Comparison of ENCODE assay signal across 11 cellular contexts in genomic region chr18:28584726-28585125, GRCh38.
A peak's percentile ranks its signal among the peaks of the same experiment; 100 is the strongest.
DNase-seq lines count a peak whose midpoint lies in the region; ATAC-seq and TF ChIP-seq lines count a peak whose summit lies in the region.
"Had no signal": no experiment of that assay in that cellular context is flagged by ENCODE, and none has a peak within 500 bp of the region (broad histone marks: within the 10 kb centered on the region; RNA-seq: fewer than 3 reads in every experiment).

No MANE protein-coding gene starts in this region.

- H3K4me2 ChIP-seq in mammary epithelial cell (ENCODE audit: insufficient read depth, low read depth, low read length), result no peak overlapping the region
- H3K4me2 ChIP-seq: PC-9 had no signal

- WGBS in mammary epithelial cell (ENCODE audit: low coverage, missing lambda C conversion rate), result 31% methylated on average over 4 of the region's 5 CpGs

- BruUV-seq in mammary epithelial cell (replicated peaks; lab: Mats Ljungman, UMichigan), result no TSS peak

- peak; percentile 34 for DNase-seq in AG04449 (ENCODE audit: low read depth, low spot score)
- peak; percentile 20 for DNase-seq in HS-5 (ENCODE audit: low read depth)
- DNase-seq in mammary epithelial cell, result peak; percentile 60
- DNase-seq in kidney glomerular epithelial cell (lab: John Stamatoyannopoulos, UW), result peak; percentile 88
- DNase-seq in CD8-positive, alpha-beta memory T cell, result no peak
- DNase-seq in omental fat pad (ENCODE audit: low spot score), result no peak
- DNase-seq in CD4-positive, alpha-beta memory T cell, result no peak
- DNase-seq: WERI-Rb-1 had no signal

- TF ChIP-seq CTCF in AG04449 (IDR thresholded peaks at IDR 0.05; ENCODE audit: insufficient read depth, low read length, missing control alignments), result no peak
- no peak for TF ChIP-seq CTCF in mammary epithelial cell (conservative IDR thresholded peaks at IDR 0.05 in 1 of 2, IDR thresholded peaks at IDR 0.05 in 1 of 2; ENCODE audit: extremely low read depth in 1 of 2, insufficient read depth in 1 of 2, low read depth in 1 of 2, low read length in 2 of 2)
- TF ChIP-seq CTCF in omental fat pad (IDR thresholded peaks at IDR 0.05), result no peak

- no peak overlapping the region for H3K27ac ChIP-seq in mammary epithelial cell (ENCODE audit: insufficient read depth, low read depth, low read length)
- H3K27ac ChIP-seq in CD8-positive, alpha-beta memory T cell (ENCODE audit: low read depth, low read length), result no peak overlapping the region
- H3K27ac ChIP-seq in CD4-positive, alpha-beta memory T cell (ENCODE audit: low read depth, low read length), result no peak overlapping the region
- H3K27ac ChIP-seq: neutrophil, PC-9, WERI-Rb-1 had no signal

- ATAC-seq in HG03354 (IDR thresholded peaks at IDR 0.05; ENCODE audit: poor library complexity, severe bottlenecking, unreplicated experiment) (no peak), omental fat pad (ENCODE audit: low FRiP score) (no peak)

- H3K79me2 ChIP-seq in mammary epithelial cell (ENCODE audit: insufficient read depth, low read length), result no peaks in the 10 kb centered on the region

- H3K27me3 Mint-ChIP-seq in CD8-positive, alpha-beta memory T cell, result no peaks in the 10 kb centered on the region
- H3K27me3 Mint-ChIP-seq in CD4-positive, alpha-beta memory T cell, result no peaks in the 10 kb centered on the region

- in situ Hi-C loops in mammary epithelial cell (cut with MboI; ENCODE audit: low sequenced_read_pairs in 2 of 2), result no loop called here

- no peak overlapping the region for H3K4me3 ChIP-seq in AG04449 (ENCODE audit: low read depth, low read length)
- H3K4me3 ChIP-seq in mammary epithelial cell (replicated peaks in 1 of 3; ENCODE audit: insufficient read depth in 1 of 3, low read depth in 2 of 3, low read length in 3 of 3), result no peak overlapping the region
- no peak overlapping the region for H3K4me3 ChIP-seq in CD8-positive, alpha-beta memory T cell (ENCODE audit: low read length)
- no peak overlapping the region for H3K4me3 ChIP-seq in CD4-positive, alpha-beta memory T cell (ENCODE audit: low read length in 2 of 2)
- H3K4me3 ChIP-seq: PC-9 had no signal

- no peak overlapping the region for H3K9ac ChIP-seq in mammary epithelial cell (ENCODE audit: insufficient read depth, low read length)

- no peaks in the 10 kb centered on the region for H3K9me3 ChIP-seq in mammary epithelial cell (replicated peaks; ENCODE audit: insufficient read depth, low read length)
- no peaks in the 10 kb centered on the region for H3K9me3 ChIP-seq in CD8-positive, alpha-beta memory T cell (ENCODE audit: low read length)
- no peaks in the 10 kb centered on the region for H3K9me3 ChIP-seq in CD4-positive, alpha-beta memory T cell (ENCODE audit: control insufficient read depth in 1 of 2, low read length in 2 of 2)
- H3K9me3 ChIP-seq: neutrophil had no signal

- intact Hi-C loops in mammary epithelial cell (cut with micrococcal nuclease), result no loop called here
- intact Hi-C loops in CD4-positive, alpha-beta memory T cell (cut with micrococcal nuclease), result no loop called here

- CTCF ChIA-PET in AG04449 (lab: Yijun Ruan, JAX), result no interaction called here
- CTCF ChIA-PET in mammary epithelial cell (lab: Charles Lee; ENCODE audit: low non-redundant PET), result no interaction called here
- CTCF ChIA-PET in CD8-positive, alpha-beta memory T cell (lab: Charles Lee), result no interaction called here
- CTCF ChIA-PET in CD4-positive, alpha-beta memory T cell (lab: Charles Lee; ENCODE audit: partially characterized antibody), result no interaction called here

- no peaks in the 10 kb centered on the region for H3K36me3 Mint-ChIP-seq in CD8-positive, alpha-beta memory T cell
- no peaks in the 10 kb centered on the region for H3K36me3 Mint-ChIP-seq in CD4-positive, alpha-beta memory T cell

- H3K4me1 ChIP-seq in mammary epithelial cell (ENCODE audit: insufficient read depth, low read length), result no peaks in the 10 kb centered on the region
- H3K4me1 ChIP-seq in CD8-positive, alpha-beta memory T cell (ENCODE audit: insufficient read depth, low read length), result no peaks in the 10 kb centered on the region
- no peaks in the 10 kb centered on the region for H3K4me1 ChIP-seq in CD4-positive, alpha-beta memory T cell (ENCODE audit: insufficient read depth, low read length)

- no peaks in the 10 kb centered on the region for H3K4me1 Mint-ChIP-seq in CD8-positive, alpha-beta memory T cell
- H3K4me1 Mint-ChIP-seq in CD4-positive, alpha-beta memory T cell, result no peaks in the 10 kb centered on the region

- no peaks in the 10 kb centered on the region for H3K27me3 ChIP-seq in mammary epithelial cell (ENCODE audit: insufficient read depth, low read length)
- no peaks in the 10 kb centered on the region for H3K27me3 ChIP-seq in CD8-positive, alpha-beta memory T cell (ENCODE audit: insufficient read depth, low read length, poor library complexity, severe bottlenecking)
- no peaks in the 10 kb centered on the region for H3K27me3 ChIP-seq in CD4-positive, alpha-beta memory T cell (ENCODE audit: insufficient read depth, low read length)
- H3K27me3 ChIP-seq: neutrophil had no signal

- no peaks in the 10 kb centered on the region for H4K20me1 ChIP-seq in mammary epithelial cell (ENCODE audit: insufficient read depth, low read length)

- no peaks in the 10 kb centered on the region for H3K36me3 ChIP-seq in mammary epithelial cell (ENCODE audit: insufficient read depth, low read length)
- H3K36me3 ChIP-seq in CD8-positive, alpha-beta memory T cell (ENCODE audit: insufficient read depth, low read length), result no peaks in the 10 kb centered on the region
- H3K36me3 ChIP-seq in CD4-positive, alpha-beta memory T cell (ENCODE audit: insufficient read depth, low read length), result no peaks in the 10 kb centered on the region
- H3K36me3 ChIP-seq: neutrophil, WERI-Rb-1 had no signal

- H3K27ac Mint-ChIP-seq in CD8-positive, alpha-beta memory T cell, result no peak overlapping the region
- no peak overlapping the region for H3K27ac Mint-ChIP-seq in CD4-positive, alpha-beta memory T cell

- H3K9me3 Mint-ChIP-seq in CD8-positive, alpha-beta memory T cell, result peaks cover 0 to 44% (median 2%) of the 10 kb centered on the region in 5 donors
- peaks cover 0 to 16% (median 6%) of the 10 kb centered on the region in 8 donors for H3K9me3 Mint-ChIP-seq in CD4-positive, alpha-beta memory T cell

- POLR2A ChIA-PET in AG04449 (lab: Yijun Ruan, JAX), result no interaction called here
- POLR2A ChIA-PET in CD8-positive, alpha-beta memory T cell (lab: Charles Lee), result no interaction called here
- POLR2A ChIA-PET in CD4-positive, alpha-beta memory T cell (lab: Charles Lee; ENCODE audit: partially characterized antibody), result no interaction called here

- no peak overlapping the region for H3K4me3 Mint-ChIP-seq in CD8-positive, alpha-beta memory T cell
- H3K4me3 Mint-ChIP-seq in CD4-positive, alpha-beta memory T cell, result no peak overlapping the region

- dilution Hi-C loops in mammary epithelial cell (cut with HindIII; ENCODE audit: low sequenced_read_pairs), result no loop called here

- H2AFZ ChIP-seq in mammary epithelial cell (ENCODE audit: low read depth, low read length), result no peak overlapping the region
- H2AFZ ChIP-seq: PC-9 had no signal

Comparison
In these comparisons a context has a peak if more than half of its experiments do, and no peak if none do; other contexts are left out.
1. DNase-seq: peak in AG04449 (single experiment), HS-5 (single experiment), mammary epithelial cell (single experiment) and kidney glomerular epithelial cell (single experiment); none in CD8-positive, alpha-beta memory T cell (0 of 5), omental fat pad (single experiment) and CD4-positive, alpha-beta memory T cell (0 of 5).